In genomic region chr13:101258071-101258470, GRCh38 we compare ENCODE assay signal across 10 cellular contexts.
A peak's percentile ranks its signal among the peaks of the same experiment; 100 is the strongest.
DNase-seq lines count a peak whose midpoint lies in the region; ATAC-seq and TF ChIP-seq lines count a peak whose summit lies in the region.
"Had no signal": no experiment of that assay in that cellular context is flagged by ENCODE, and none has a peak within 500 bp of the region (broad histone marks: within the 10 kb centered on the region; RNA-seq: fewer than 3 reads in every experiment).

No MANE protein-coding gene starts in this region.

- TF ChIP-seq POLR2A in gastrocnemius medialis (IDR thresholded peaks at IDR 0.05) = no peak

- in situ Hi-C loops in gastrocnemius medialis (cut with MboI; ENCODE audit: low sequenced_read_pairs in 4 of 4) = no loop called here

- DNase-seq in NCI-H345 (lab: John Stamatoyannopoulos, UW) = peak; percentile 47
- no peak for DNase-seq in NCI-H345 treated with DMSO at 0.1 percent for 48 hours (lab: John Stamatoyannopoulos, UW; ENCODE audit: unreplicated experiment)
- DNase-seq in HFF-Myc (ENCODE audit: extremely low read depth, low read depth) = peak; percentile 65
- peak; percentile 61 for DNase-seq in MM.1S
- DNase-seq in activated CD4-positive, alpha-beta memory T cell treated with anti-CD3 and anti-CD28 coated beads, Interleukin-2, amount 10 ng/mL, durations not matched to agents 7 days and 5 days = peak; percentile 66
- peak; percentile 73 for DNase-seq in kidney glomerular epithelial cell (lab: John Stamatoyannopoulos, UW)
- DNase-seq in mesothelial cell of epicardium (ENCODE audit: low spot score in 2 of 2, unreplicated experiment in 2 of 2) = no peak
- no peak for DNase-seq in gastrocnemius medialis

- no peak overlapping the region for H3K4me3 Mint-ChIP-seq in activated CD4-positive, alpha-beta memory T cell treated with anti-CD3 and anti-CD28 coated beads, Interleukin-2, amount 10 ng/mL, durations not matched to agents 7 days and 5 days
- no peak overlapping the region for H3K4me3 Mint-ChIP-seq in mesothelial cell of epicardium
- H3K4me3 Mint-ChIP-seq: B cell, brain had no signal

- H3K36me3 Mint-ChIP-seq in activated CD4-positive, alpha-beta memory T cell treated with anti-CD3 and anti-CD28 coated beads, Interleukin-2, amount 10 ng/mL, durations not matched to agents 7 days and 5 days (ENCODE audit: low read depth) = no peaks in the 10 kb centered on the region
- H3K36me3 Mint-ChIP-seq in mesothelial cell of epicardium = no peaks in the 10 kb centered on the region
- H3K36me3 Mint-ChIP-seq: brain had no signal

- H3K27ac ChIP-seq in MM.1S (ENCODE audit: low read length) = no peak overlapping the region
- H3K27ac ChIP-seq in gastrocnemius medialis = no peak overlapping the region

- H3K79me2 ChIP-seq in MM.1S (ENCODE audit: low read length) = no peaks in the 10 kb centered on the region

- no peaks in the 10 kb centered on the region for H3K9me3 ChIP-seq in MM.1S (replicated peaks; ENCODE audit: insufficient read depth, low read length)
- H3K9me3 ChIP-seq in gastrocnemius medialis = no peaks in the 10 kb centered on the region

- peaks cover 25% of the 10 kb centered on the region for H3K27me3 Mint-ChIP-seq in activated CD4-positive, alpha-beta memory T cell treated with anti-CD3 and anti-CD28 coated beads, Interleukin-2, amount 10 ng/mL, durations not matched to agents 7 days and 5 days
- H3K27me3 Mint-ChIP-seq in mesothelial cell of epicardium (ENCODE audit: low read depth) = peaks cover 1% of the 10 kb centered on the region
- H3K27me3 Mint-ChIP-seq: B cell had no signal

- intact Hi-C loops in gastrocnemius medialis (cut with DNase I; ENCODE audit: low total_unique reads) = no loop called here

- no peaks in the 10 kb centered on the region for H4K20me1 ChIP-seq in MM.1S (ENCODE audit: insufficient read depth, low read length)

- no peaks in the 10 kb centered on the region for H3K9me2 ChIP-seq in MM.1S (replicated peaks; ENCODE audit: insufficient read depth, low read length)

- peaks cover 8% of the 10 kb centered on the region for H3K4me1 Mint-ChIP-seq in activated CD4-positive, alpha-beta memory T cell treated with anti-CD3 and anti-CD28 coated beads, Interleukin-2, amount 10 ng/mL, durations not matched to agents 7 days and 5 days
- no peaks in the 10 kb centered on the region for H3K4me1 Mint-ChIP-seq in mesothelial cell of epicardium
- H3K4me1 Mint-ChIP-seq: B cell had no signal

- CTCF ChIA-PET in activated CD4-positive, alpha-beta memory T cell treated with anti-CD3 and anti-CD28 coated beads, Interleukin-2, amount 10 ng/mL, durations not matched to agents 7 days and 5 days (lab: Charles Lee) = no interaction called here

- H2AFZ ChIP-seq in MM.1S (ENCODE audit: low read length) = no peak overlapping the region

- no peak overlapping the region for H3K4me2 ChIP-seq in MM.1S (ENCODE audit: low read depth, low read length)

- H3K27me3 ChIP-seq in MM.1S (replicated peaks; ENCODE audit: insufficient read depth, low read length) (no peaks in the 10 kb centered on the region), gastrocnemius medialis (no peaks in the 10 kb centered on the region)

- POLR2A ChIA-PET in activated CD4-positive, alpha-beta memory T cell treated with anti-CD3 and anti-CD28 coated beads, Interleukin-2, amount 10 ng/mL, durations not matched to agents 7 days and 5 days (lab: Charles Lee) = no interaction called here

- no peak overlapping the region for H3K4me3 ChIP-seq in HFF-Myc (replicated peaks; ENCODE audit: low read depth, low read length)
- no peak overlapping the region for H3K4me3 ChIP-seq in MM.1S (ENCODE audit: low read length)
- H3K4me3 ChIP-seq in gastrocnemius medialis = no peak overlapping the region

- H3K9me3 Mint-ChIP-seq in activated CD4-positive, alpha-beta memory T cell treated with anti-CD3 and anti-CD28 coated beads, Interleukin-2, amount 10 ng/mL, durations not matched to agents 7 days and 5 days = no peaks in the 10 kb centered on the region
- no peaks in the 10 kb centered on the region for H3K9me3 Mint-ChIP-seq in mesothelial cell of epicardium
- H3K9me3 Mint-ChIP-seq: brain had no signal

- H3F3A ChIP-seq in MM.1S (ENCODE audit: insufficient read depth, low read length) = no peaks in the 10 kb centered on the region

- no peak overlapping the region for H3K27ac Mint-ChIP-seq in activated CD4-positive, alpha-beta memory T cell treated with anti-CD3 and anti-CD28 coated beads, Interleukin-2, amount 10 ng/mL, durations not matched to agents 7 days and 5 days
- H3K27ac Mint-ChIP-seq in mesothelial cell of epicardium = no peak overlapping the region
- H3K27ac Mint-ChIP-seq: B cell had no signal

- H3K36me3 ChIP-seq in MM.1S (replicated peaks; ENCODE audit: insufficient read depth, low read length) = no peaks in the 10 kb centered on the region
- H3K36me3 ChIP-seq in gastrocnemius medialis = no peaks in the 10 kb centered on the region

- H3K9ac ChIP-seq in MM.1S (ENCODE audit: low read length) = no peak overlapping the region

- no peak for ATAC-seq in gastrocnemius medialis

- no peak for TF ChIP-seq CTCF in HFF-Myc (IDR thresholded peaks at IDR 0.05; ENCODE audit: low read depth, low read length, missing control alignments)
- no peak for TF ChIP-seq CTCF in MM.1S (IDR thresholded peaks at IDR 0.05; ENCODE audit: low read length)
- TF ChIP-seq CTCF in mesothelial cell of epicardium (IDR thresholded peaks at IDR 0.05; ENCODE audit: unreplicated experiment) = no peak
- TF ChIP-seq CTCF in gastrocnemius medialis (IDR thresholded peaks at IDR 0.05 in 4 of 5, conservative IDR thresholded peaks at IDR 0.05 in 1 of 5) = no peak

- peaks cover 7% of the 10 kb centered on the region; the same call in 1 of the 2 replicates for H3K4me1 ChIP-seq in MM.1S (ENCODE audit: low read length)
- H3K4me1 ChIP-seq in gastrocnemius medialis = no peaks in the 10 kb centered on the region

Comparison
In these comparisons a context has a peak if more than half of its experiments do, and no peak if none do; other contexts are left out.
1. DNase-seq: peak in NCI-H345 (single experiment), HFF-Myc (single experiment), MM.1S (single experiment), activated CD4-positive, alpha-beta memory T cell treated with anti-CD3 and anti-CD28 coated beads, Interleukin-2, amount 10 ng/mL, durations not matched to agents 7 days and 5 days (single experiment) and kidney glomerular epithelial cell (single experiment); none in NCI-H345 treated with DMSO at 0.1 percent for 48 hours (single experiment), mesothelial cell of epicardium (0 of 2) and gastrocnemius medialis (0 of 2).